1 cellular context compared by ENCODE assay signal in genomic region chr16:75265911-75266701, GRCh38.
TF ChIP-seq lines count a peak whose summit lies in the region.

No MANE protein-coding gene starts in this region.

TF ChIP-seq in HepG2, 621 proteins besides CTCF, POLR2A, EP300 and RAD21 (continued from another document and continues in another):
- TF ChIP-seq HNRNPUL1 (IDR thresholded peaks at IDR 0.05; ENCODE audit: low read depth, low read length) (no peak), HMGA1 (CRISPR knock-in tag; conservative IDR thresholded peaks at IDR 0.05) (0 out of 2 replicates have a peak, but pooled peaks have one; percentile 27), ZNF766 (CRISPR knock-in tag; IDR thresholded peaks at IDR 0.05; ENCODE audit: borderline replicate concordance) (peak; percentile 82; the same call in 1 of the 2 replicates), SIX1 (CRISPR knock-in tag; IDR thresholded peaks at IDR 0.05; ENCODE audit: borderline replicate concordance) (no peak), JUND (CRISPR knock-in tag; IDR thresholded peaks at IDR 0.05) (0 out of 2 replicates have a peak, but pooled peaks have one; percentile 9), ZBTB33 (CRISPR knock-in tag; IDR thresholded peaks at IDR 0.05) (peak; percentile 6; the same call in 1 of the 2 replicates), ZBTB43 (CRISPR knock-in tag; conservative IDR thresholded peaks at IDR 0.05) (peak; percentile 81), NCOR1 (IDR thresholded peaks at IDR 0.05; ENCODE audit: borderline replicate concordance, low read length) (no peak), ZNF678 (CRISPR knock-in tag; IDR thresholded peaks at IDR 0.05) (0 out of 2 replicates have a peak, but pooled peaks have one; percentile 72), RARA (CRISPR knock-in tag; IDR thresholded peaks at IDR 0.05) (no peak), ZNF235 (CRISPR knock-in tag; IDR thresholded peaks at IDR 0.05; ENCODE audit: borderline replicate concordance) (peak; percentile 94; the same call in 1 of the 2 replicates), LCORL (IDR thresholded peaks at IDR 0.05) (no peak), LCORL (CRISPR knock-in tag; IDR thresholded peaks at IDR 0.05) (peak; percentile 85), ZFY (CRISPR knock-in tag; IDR thresholded peaks at IDR 0.05) (peak; percentile 95), POLR2G (IDR thresholded peaks at IDR 0.05; ENCODE audit: low read depth, low read length) (peak; percentile 80), CREB3 (CRISPR knock-in tag; IDR thresholded peaks at IDR 0.05) (peak; percentile 50; the same call in 1 of the 2 replicates), NBN (conservative IDR thresholded peaks at IDR 0.05) (no peak), ZBTB25 (CRISPR knock-in tag; IDR thresholded peaks at IDR 0.05) (no peak), ZNF468 (CRISPR knock-in tag; IDR thresholded peaks at IDR 0.05) (0 out of 2 replicates have a peak, but pooled peaks have one; percentile 69), MBNL3 (CRISPR knock-in tag; conservative IDR thresholded peaks at IDR 0.05) (no peak), CHCHD3 (CRISPR knock-in tag; IDR thresholded peaks at IDR 0.05) (no peak), ARID5B (CRISPR knock-in tag; IDR thresholded peaks at IDR 0.05) (peak; percentile 48; the same call in 1 of the 2 replicates), KDM4B (CRISPR knock-in tag; IDR thresholded peaks at IDR 0.05) (peak; percentile 90), ZHX2 (IDR thresholded peaks at IDR 0.05; ENCODE audit: low read depth) (no peak), ZHX2 (CRISPR knock-in tag; IDR thresholded peaks at IDR 0.05; ENCODE audit: borderline replicate concordance) (0 out of 2 replicates have a peak, but pooled peaks have one; percentile 24), ZSCAN12 (CRISPR knock-in tag; IDR thresholded peaks at IDR 0.05) (peak; percentile 83; the same call in 1 of the 2 replicates), NFRKB (IDR thresholded peaks at IDR 0.05) (no peak), KIAA2018 (CRISPR knock-in tag; IDR thresholded peaks at IDR 0.05; ENCODE audit: borderline replicate concordance) (no peak), NFE2 (CRISPR knock-in tag; IDR thresholded peaks at IDR 0.05) (no peak), NR2F1 (CRISPR knock-in tag; IDR thresholded peaks at IDR 0.05) (peak in 1 of 2 experiments; percentile 20; a peak in 1 of 4 replicates), SSRP1 (CRISPR knock-in tag; IDR thresholded peaks at IDR 0.05) (no peak)
